ENCODE assay signal across 24 cellular contexts in the genomic region with DNA sequence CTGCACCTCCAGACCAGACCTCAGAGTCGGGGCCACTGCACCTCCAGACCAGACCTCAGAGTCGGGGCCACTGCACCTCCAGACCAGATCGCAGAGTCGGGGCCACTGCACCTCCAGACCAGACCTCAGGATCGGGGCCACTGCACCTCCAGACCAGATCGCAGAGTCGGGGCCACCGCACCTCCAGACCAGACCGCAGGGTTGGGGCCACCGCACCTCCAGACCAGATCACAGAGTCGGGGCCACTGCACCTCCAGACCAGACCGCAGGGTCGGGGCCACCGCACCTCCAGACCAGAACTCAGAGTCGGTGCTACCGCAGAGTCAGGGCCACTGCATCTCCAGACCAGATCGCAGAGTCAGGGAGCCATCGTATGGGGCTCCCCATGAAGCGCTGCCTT.
"Had no signal": no experiment of that assay in that cellular context is flagged by ENCODE, and none has a peak within 500 bp of the region (broad histone marks: within the 10 kb centered on the region; RNA-seq: fewer than 3 reads in every experiment).

No MANE protein-coding gene starts in this region.

- H3K4me3 Mint-ChIP-seq: activated CD4-positive, alpha-beta memory T cell treated with anti-CD3 and anti-CD28 coated beads for 36 hours; activated T-helper 1 cell treated with anti-CD3 and anti-CD28 coated beads, Interleukin-12 subunit alpha, Interleukin-12 subunit beta, Interleukin-2, Interleukin-4 antibody, amounts not matched to agents 30 ng/mL and 10 ng/mL and 1 ng/mL, durations not matched to agents 14 hours and 24 hours and 36 hours; central memory CD8-positive, alpha-beta T cell; mesothelial cell of epicardium; naive B cell had no signal

- H3K36me3 Mint-ChIP-seq: mesothelial cell of epicardium had no signal

- H3K27ac Mint-ChIP-seq: activated CD4-positive, alpha-beta memory T cell treated with anti-CD3 and anti-CD28 coated beads for 36 hours; activated T-helper 1 cell treated with anti-CD3 and anti-CD28 coated beads, Interleukin-12 subunit alpha, Interleukin-12 subunit beta, Interleukin-2, Interleukin-4 antibody, amounts not matched to agents 30 ng/mL and 10 ng/mL and 1 ng/mL, durations not matched to agents 14 hours and 24 hours and 36 hours; mesothelial cell of epicardium; naive B cell had no signal

- ATAC-seq: gastrocnemius medialis, left colon had no signal

- H3K4me3 ChIP-seq: breast epithelium, gastrocnemius medialis, right atrium auricular region, smooth muscle cell, tibial nerve had no signal

- FAIRE-seq: colon, islet of Langerhans had no signal

- H3K36me3 ChIP-seq: breast epithelium, gastrocnemius medialis, right atrium auricular region had no signal

- H3K9me3 Mint-ChIP-seq: activated CD4-positive, alpha-beta memory T cell treated with anti-CD3 and anti-CD28 coated beads for 36 hours; activated T-helper 1 cell treated with anti-CD3 and anti-CD28 coated beads, Interleukin-12 subunit alpha, Interleukin-12 subunit beta, Interleukin-2, Interleukin-4 antibody, amounts not matched to agents 30 ng/mL and 10 ng/mL and 1 ng/mL, durations not matched to agents 14 hours and 24 hours and 36 hours; central memory CD8-positive, alpha-beta T cell; mesothelial cell of epicardium; naive B cell had no signal

- H3K4me1 ChIP-seq: breast epithelium, gastrocnemius medialis, right atrium auricular region, tibial nerve had no signal

- H3K27ac ChIP-seq: breast epithelium, gastrocnemius medialis, right atrium auricular region, tibial nerve had no signal

- H3K4me2 ChIP-seq: smooth muscle cell had no signal

- DNase-seq: activated CD4-positive, alpha-beta memory T cell treated with anti-CD3 and anti-CD28 coated beads for 36 hours; activated CD4-positive, CD25-positive, alpha-beta regulatory T cell treated with anti-CD3 and anti-CD28 coated beads, Interleukin-2, amount 50 U/mL, for 72 hours; activated gamma-delta T cell treated with Interleukin-2 at 50 U/mL for 16 hours; activated naive CD4-positive, alpha-beta T cell treated with anti-CD3 and anti-CD28 coated beads, Interleukin-2, amount 50 U/mL, for 16 hours; effector memory CD4-positive, alpha-beta T cell; gastrocnemius medialis; glutamatergic neuron; left colon; naive B cell; occipital lobe; stimulated activated CD4-positive, alpha-beta T cell treated with anti-CD3 and anti-CD28 coated beads, Interleukin-1b, Interleukin-23, amount 100 ng/mL, for 48 hours; stimulated activated CD4-positive, alpha-beta T cell treated with anti-CD3 and anti-CD28 coated beads, Interleukin-4, amount 100 ng/mL, for 4 hours; stimulated activated CD8-positive, alpha-beta memory T cell treated with anti-CD3 and anti-CD28 coated beads, Interleukin-4, amount 100 ng/mL, for 48 hours; stimulated activated naive CD4-positive, alpha-beta T cell; T-helper 2 cell had no signal

- H3K4me1 Mint-ChIP-seq: mesothelial cell of epicardium had no signal

- H3K27me3 ChIP-seq: breast epithelium, gastrocnemius medialis, right atrium auricular region, tibial nerve had no signal

- H3K27me3 Mint-ChIP-seq: activated CD4-positive, alpha-beta memory T cell treated with anti-CD3 and anti-CD28 coated beads for 36 hours; central memory CD8-positive, alpha-beta T cell; naive B cell had no signal

- H3K9me3 ChIP-seq: breast epithelium, gastrocnemius medialis, right atrium auricular region, tibial nerve had no signal
